Comparison of ENCODE assay signal across 2 cellular contexts in the genomic region with DNA sequence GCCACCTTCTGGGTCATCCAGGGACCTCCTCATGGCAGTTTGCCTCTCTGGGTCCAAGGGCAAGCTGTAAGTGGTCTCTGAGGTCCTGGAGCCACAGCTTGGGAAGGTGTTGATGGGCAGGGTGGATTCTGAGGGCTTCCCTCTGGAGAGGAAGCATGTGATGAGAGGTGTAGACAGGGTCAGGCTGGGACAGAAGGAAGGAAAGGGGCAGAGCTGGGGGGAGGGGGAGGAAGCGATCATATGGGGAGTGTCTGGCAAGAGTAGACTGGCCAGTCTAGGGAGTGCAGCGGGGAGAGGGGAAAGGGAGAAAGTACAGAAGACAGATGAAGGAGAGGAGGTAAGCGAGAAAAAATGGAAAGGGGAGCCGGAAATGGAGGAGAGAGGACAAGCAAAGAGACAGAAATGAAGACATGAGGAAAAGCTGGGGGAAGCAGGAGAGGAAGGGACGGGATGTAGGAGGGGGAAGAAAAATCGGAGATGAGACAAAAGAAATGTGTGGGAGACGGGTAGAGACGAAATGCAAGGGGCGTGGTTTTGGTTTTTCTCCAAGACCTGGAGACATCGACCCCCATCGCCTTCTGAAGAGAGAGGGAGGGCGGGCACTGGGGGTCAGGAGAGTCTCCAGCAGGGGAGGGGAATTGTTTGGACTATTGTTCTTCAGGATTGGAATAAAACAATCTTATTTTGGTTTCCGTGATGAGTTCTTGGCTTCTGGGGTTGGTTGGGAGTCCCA.
TF ChIP-seq lines count a peak whose summit lies in the region.

No MANE protein-coding gene starts in this region.

TF ChIP-seq in HCT116, 20 proteins besides CTCF, POLR2A, EP300 and RAD21:
- TF ChIP-seq SIN3A (IDR thresholded peaks at IDR 0.05; ENCODE audit: low read depth) (0 out of 2 replicates have a peak, but pooled peaks have one; percentile 25), ZFX (IDR thresholded peaks at IDR 0.05) (no peak)

TF ChIP-seq in K562, 482 proteins besides CTCF, POLR2A, EP300 and RAD21:
- TF ChIP-seq, protein P1, sequence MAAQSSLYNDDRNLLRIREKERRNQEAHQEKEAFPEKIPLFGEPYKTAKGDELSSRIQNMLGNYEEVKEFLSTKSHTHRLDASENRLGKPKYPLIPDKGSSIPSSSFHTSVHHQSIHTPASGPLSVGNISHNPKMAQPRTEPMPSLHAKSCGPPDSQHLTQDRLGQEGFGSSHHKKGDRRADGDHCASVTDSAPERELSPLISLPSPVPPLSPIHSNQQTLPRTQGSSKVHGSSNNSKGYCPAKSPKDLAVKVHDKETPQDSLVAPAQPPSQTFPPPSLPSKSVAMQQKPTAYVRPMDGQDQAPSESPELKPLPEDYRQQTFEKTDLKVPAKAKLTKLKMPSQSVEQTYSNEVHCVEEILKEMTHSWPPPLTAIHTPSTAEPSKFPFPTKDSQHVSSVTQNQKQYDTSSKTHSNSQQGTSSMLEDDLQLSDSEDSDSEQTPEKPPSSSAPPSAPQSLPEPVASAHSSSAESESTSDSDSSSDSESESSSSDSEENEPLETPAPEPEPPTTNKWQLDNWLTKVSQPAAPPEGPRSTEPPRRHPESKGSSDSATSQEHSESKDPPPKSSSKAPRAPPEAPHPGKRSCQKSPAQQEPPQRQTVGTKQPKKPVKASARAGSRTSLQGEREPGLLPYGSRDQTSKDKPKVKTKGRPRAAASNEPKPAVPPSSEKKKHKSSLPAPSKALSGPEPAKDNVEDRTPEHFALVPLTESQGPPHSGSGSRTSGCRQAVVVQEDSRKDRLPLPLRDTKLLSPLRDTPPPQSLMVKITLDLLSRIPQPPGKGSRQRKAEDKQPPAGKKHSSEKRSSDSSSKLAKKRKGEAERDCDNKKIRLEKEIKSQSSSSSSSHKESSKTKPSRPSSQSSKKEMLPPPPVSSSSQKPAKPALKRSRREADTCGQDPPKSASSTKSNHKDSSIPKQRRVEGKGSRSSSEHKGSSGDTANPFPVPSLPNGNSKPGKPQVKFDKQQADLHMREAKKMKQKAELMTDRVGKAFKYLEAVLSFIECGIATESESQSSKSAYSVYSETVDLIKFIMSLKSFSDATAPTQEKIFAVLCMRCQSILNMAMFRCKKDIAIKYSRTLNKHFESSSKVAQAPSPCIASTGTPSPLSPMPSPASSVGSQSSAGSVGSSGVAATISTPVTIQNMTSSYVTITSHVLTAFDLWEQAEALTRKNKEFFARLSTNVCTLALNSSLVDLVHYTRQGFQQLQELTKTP (IDR thresholded peaks at IDR 0.05; ENCODE audit: low read depth in 1 of 2, partially characterized antibody in 2 of 2): peak in 1 of 2 experiments; percentile 36
- no peak for TF ChIP-seq NR3C1 (CRISPR knock-in tag; IDR thresholded peaks at IDR 0.05)
- TF ChIP-seq, protein P2, sequence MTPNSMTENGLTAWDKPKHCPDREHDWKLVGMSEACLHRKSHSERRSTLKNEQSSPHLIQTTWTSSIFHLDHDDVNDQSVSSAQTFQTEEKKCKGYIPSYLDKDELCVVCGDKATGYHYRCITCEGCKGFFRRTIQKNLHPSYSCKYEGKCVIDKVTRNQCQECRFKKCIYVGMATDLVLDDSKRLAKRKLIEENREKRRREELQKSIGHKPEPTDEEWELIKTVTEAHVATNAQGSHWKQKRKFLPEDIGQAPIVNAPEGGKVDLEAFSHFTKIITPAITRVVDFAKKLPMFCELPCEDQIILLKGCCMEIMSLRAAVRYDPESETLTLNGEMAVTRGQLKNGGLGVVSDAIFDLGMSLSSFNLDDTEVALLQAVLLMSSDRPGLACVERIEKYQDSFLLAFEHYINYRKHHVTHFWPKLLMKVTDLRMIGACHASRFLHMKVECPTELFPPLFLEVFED (CRISPR knock-in tag; conservative IDR thresholded peaks at IDR 0.05): 0 out of 2 replicates have a peak, but pooled peaks have one; percentile 61
- TF ChIP-seq DPF2 (IDR thresholded peaks at IDR 0.05): peak; percentile 37; the same call in 1 of the 2 replicates
- no peak for TF ChIP-seq ETS2 (tag; IDR thresholded peaks at IDR 0.05; ENCODE audit: borderline replicate concordance, poor library complexity, severe bottlenecking)
- TF ChIP-seq LEF1 (IDR thresholded peaks at IDR 0.05): 0 out of 2 replicates have a peak, but pooled peaks have one; percentile 44
- TF ChIP-seq ARHGAP35 (IDR thresholded peaks at IDR 0.05; ENCODE audit: partially characterized antibody): peak; percentile 43
- 0 out of 2 replicates have a peak, but pooled peaks have one; percentile 23 for TF ChIP-seq SMARCA5 (IDR thresholded peaks at IDR 0.05)
- TF ChIP-seq MLLT1 (IDR thresholded peaks at IDR 0.05): 0 out of 4 replicates have a peak, but pooled peaks of 1 of the 2 experiments have one; percentile 52
- peak; percentile 61; the same call in 1 of the 2 replicates for TF ChIP-seq HLTF (IDR thresholded peaks at IDR 0.05)
- TF ChIP-seq NBN (IDR thresholded peaks at IDR 0.05; ENCODE audit: low read depth): 0 out of 2 replicates have a peak, but pooled peaks have one; percentile 36
- TF ChIP-seq, protein P3, sequence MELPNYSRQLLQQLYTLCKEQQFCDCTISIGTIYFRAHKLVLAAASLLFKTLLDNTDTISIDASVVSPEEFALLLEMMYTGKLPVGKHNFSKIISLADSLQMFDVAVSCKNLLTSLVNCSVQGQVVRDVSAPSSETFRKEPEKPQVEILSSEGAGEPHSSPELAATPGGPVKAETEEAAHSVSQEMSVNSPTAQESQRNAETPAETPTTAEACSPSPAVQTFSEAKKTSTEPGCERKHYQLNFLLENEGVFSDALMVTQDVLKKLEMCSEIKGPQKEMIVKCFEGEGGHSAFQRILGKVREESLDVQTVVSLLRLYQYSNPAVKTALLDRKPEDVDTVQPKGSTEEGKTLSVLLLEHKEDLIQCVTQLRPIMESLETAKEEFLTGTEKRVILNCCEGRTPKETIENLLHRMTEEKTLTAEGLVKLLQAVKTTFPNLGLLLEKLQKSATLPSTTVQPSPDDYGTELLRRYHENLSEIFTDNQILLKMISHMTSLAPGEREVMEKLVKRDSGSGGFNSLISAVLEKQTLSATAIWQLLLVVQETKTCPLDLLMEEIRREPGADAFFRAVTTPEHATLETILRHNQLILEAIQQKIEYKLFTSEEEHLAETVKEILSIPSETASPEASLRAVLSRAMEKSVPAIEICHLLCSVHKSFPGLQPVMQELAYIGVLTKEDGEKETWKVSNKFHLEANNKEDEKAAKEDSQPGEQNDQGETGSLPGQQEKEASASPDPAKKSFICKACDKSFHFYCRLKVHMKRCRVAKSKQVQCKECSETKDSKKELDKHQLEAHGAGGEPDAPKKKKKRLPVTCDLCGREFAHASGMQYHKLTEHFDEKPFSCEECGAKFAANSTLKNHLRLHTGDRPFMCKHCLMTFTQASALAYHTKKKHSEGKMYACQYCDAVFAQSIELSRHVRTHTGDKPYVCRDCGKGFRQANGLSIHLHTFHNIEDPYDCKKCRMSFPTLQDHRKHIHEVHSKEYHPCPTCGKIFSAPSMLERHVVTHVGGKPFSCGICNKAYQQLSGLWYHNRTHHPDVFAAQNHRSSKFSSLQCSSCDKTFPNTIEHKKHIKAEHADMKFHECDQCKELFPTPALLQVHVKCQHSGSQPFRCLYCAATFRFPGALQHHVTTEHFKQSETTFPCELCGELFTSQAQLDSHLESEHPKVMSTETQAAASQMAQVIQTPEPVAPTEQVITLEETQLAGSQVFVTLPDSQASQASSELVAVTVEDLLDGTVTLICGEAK (IDR thresholded peaks at IDR 0.05): 0 out of 2 replicates have a peak, but pooled peaks have one; percentile 22
- TF ChIP-seq, protein P3 (CRISPR knock-in tag; IDR thresholded peaks at IDR 0.05): no peak
- no peak for TF ChIP-seq TEAD4 (IDR thresholded peaks at IDR 0.05; ENCODE audit: low read length)
- no peak for TF ChIP-seq TEAD4 (CRISPR knock-in tag; IDR thresholded peaks at IDR 0.05; ENCODE audit: borderline replicate concordance)
- TF ChIP-seq ETV1 (tag; conservative IDR thresholded peaks at IDR 0.05; ENCODE audit: low read depth): peak; percentile 24; the same call in 1 of the 2 replicates
- no peak for TF ChIP-seq NR1H2 (CRISPR knock-in tag; IDR thresholded peaks at IDR 0.05)
- peak; percentile 38; the same call in 1 of the 2 replicates for TF ChIP-seq SUPT5H (IDR thresholded peaks at IDR 0.05)
- 0 out of 2 replicates have a peak, but pooled peaks have one; percentile 64 for TF ChIP-seq LARP7 (IDR thresholded peaks at IDR 0.05)
- peak; percentile 17 for TF ChIP-seq MEIS2 (IDR thresholded peaks at IDR 0.05; ENCODE audit: partially characterized antibody)
- TF ChIP-seq, protein P4, sequence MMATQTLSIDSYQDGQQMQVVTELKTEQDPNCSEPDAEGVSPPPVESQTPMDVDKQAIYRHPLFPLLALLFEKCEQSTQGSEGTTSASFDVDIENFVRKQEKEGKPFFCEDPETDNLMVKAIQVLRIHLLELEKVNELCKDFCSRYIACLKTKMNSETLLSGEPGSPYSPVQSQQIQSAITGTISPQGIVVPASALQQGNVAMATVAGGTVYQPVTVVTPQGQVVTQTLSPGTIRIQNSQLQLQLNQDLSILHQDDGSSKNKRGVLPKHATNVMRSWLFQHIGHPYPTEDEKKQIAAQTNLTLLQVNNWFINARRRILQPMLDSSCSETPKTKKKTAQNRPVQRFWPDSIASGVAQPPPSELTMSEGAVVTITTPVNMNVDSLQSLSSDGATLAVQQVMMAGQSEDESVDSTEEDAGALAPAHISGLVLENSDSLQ (IDR thresholded peaks at IDR 0.05): peak; percentile 21; the same call in 1 of the 2 replicates
- peak in 1 of 2 experiments; percentile 48; a peak in 1 of 4 replicates for TF ChIP-seq HDAC1 (IDR thresholded peaks at IDR 0.05)
- TF ChIP-seq KDM1A (IDR thresholded peaks at IDR 0.05): peak in 1 of 2 experiments; percentile 75; a peak in 2 of 4 replicates
- 0 out of 4 replicates have a peak, but pooled peaks of 1 of the 2 experiments have one; percentile 40 for TF ChIP-seq TRIM24 (IDR thresholded peaks at IDR 0.05)
- 0 out of 2 replicates have a peak, but pooled peaks have one; percentile 38 for TF ChIP-seq ZBTB26 (CRISPR knock-in tag; IDR thresholded peaks at IDR 0.05)
- no peak for TF ChIP-seq HIVEP1 (CRISPR knock-in tag; IDR thresholded peaks at IDR 0.05)
TF ChIP-seq in K562: peak in this region for 19.
